ENCODE assay signal across 8 cellular contexts in the genomic region with DNA sequence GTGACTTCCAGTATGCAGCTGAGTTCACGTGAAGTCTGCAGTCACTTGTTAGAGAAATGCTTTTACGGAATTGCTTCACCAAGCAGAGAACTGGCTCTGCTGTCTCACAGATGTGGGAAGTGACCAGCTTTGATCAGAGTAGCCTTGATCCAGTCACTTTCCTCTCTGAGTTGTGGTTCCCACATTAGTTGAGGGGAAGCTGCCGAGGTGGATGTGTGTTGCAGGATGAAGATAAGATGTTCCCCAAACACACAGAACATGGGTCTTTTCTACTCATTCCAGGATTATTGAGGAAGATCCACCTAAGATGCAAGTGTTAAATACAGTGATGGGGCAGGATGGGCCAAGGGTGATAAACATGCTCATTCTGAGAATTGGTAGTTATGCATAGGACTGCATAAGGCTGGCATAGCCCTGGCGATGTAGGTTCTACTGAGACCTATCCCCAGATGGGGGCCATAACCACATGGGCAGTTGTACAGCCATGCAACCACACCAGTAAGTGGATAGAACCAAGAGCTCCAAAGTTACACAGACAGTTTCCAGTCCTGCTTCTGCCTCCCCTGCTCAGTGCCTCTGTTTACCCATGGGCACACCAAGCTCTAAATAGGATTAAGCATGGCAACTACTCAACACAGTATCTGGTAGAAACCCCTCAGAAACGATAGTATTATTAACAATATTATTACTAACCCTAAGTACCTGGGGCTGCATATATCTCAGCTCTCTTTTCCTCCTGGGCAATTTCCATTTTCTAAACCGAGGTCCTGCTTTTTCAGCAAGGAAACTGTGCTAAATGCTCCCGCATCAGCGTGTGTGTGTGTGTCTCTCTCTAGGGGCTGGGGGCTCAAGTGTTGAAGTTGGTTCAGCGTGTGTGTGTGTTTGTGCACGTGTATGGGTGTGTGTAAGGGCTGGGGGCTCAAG.
DNase-seq lines count a peak whose midpoint lies in the region; TF ChIP-seq lines count a peak whose summit lies in the region.

No MANE protein-coding gene starts in this region.

- no peak for TF ChIP-seq POLR2A in prostate gland (IDR thresholded peaks at IDR 0.05)

- intact Hi-C loops in prostate gland (cut with DNase I): loop anchor here (5.0 to 10.0 kb wide), 3 partner anchors 47 to 1645 kb away; no protein-coding TSS in a partner anchor

- H3K9me3 ChIP-seq in ES-I3 (ENCODE audit: control insufficient read depth, insufficient read depth, low read length): no peaks in the 10 kb centered on the region
- no peaks in the 10 kb centered on the region for H3K9me3 ChIP-seq in SJSA1 (replicated peaks)
- no peaks in the 10 kb centered on the region for H3K9me3 ChIP-seq in prostate gland

- 36% methylated on average over 10 of the region's 10 CpGs for WGBS in prostate gland

- H3K36me3 ChIP-seq in ES-I3 (ENCODE audit: insufficient read depth, low read length) (no peaks in the 10 kb centered on the region), SJSA1 (no peaks in the 10 kb centered on the region), prostate gland (no peaks in the 10 kb centered on the region)

- H3K9ac ChIP-seq in ES-I3 (ENCODE audit: low read depth, low read length): peak overlapping the region; percentile 89

- H3K27me3 ChIP-seq in SJSA1 (replicated peaks): no peaks in the 10 kb centered on the region
- H3K27me3 ChIP-seq in prostate gland (replicated peaks; ENCODE audit: insufficient read depth): no peaks in the 10 kb centered on the region

- peak overlapping the region; percentile 50 for H3K4me3 ChIP-seq in SJSA1
- peak overlapping the region; percentile 61 for H3K4me3 ChIP-seq in fibroblast of mammary gland (ENCODE audit: control insufficient read depth, low read depth, low read length)
- H3K4me3 ChIP-seq in prostate gland: peak overlapping the region; percentile 31 to 35

- H3K27ac ChIP-seq in SJSA1 (peak overlapping the region; percentile 25; the same call in 1 of the 2 replicates), prostate gland (peak overlapping the region; percentile 85 to 89)

- H3K4me1 ChIP-seq in ES-I3 (ENCODE audit: insufficient read depth, low read length) (peaks cover 26% of the 10 kb centered on the region), SJSA1 (replicated peaks) (peaks cover 30% of the 10 kb centered on the region), prostate gland (replicated peaks) (peaks cover 25% of the 10 kb centered on the region)

- no peak for TF ChIP-seq CTCF in fibroblast of mammary gland (conservative IDR thresholded peaks at IDR 0.05; ENCODE audit: control insufficient read depth, insufficient read depth, low read depth, low read length)
- no peak for TF ChIP-seq CTCF in prostate gland (IDR thresholded peaks at IDR 0.05)
- TF ChIP-seq CTCF in GM20000 (IDR thresholded peaks at IDR 0.05; ENCODE audit: extremely low read depth, missing control alignments): no peak

- DNase-seq in SJSA1 (ENCODE audit: low read depth in 1 of 2, low spot score in 2 of 2) (no peak), fibroblast of mammary gland (ENCODE audit: low read depth) (no peak), prostate gland (ENCODE audit: low spot score) (no peak), NCI-H69 (lab: John Stamatoyannopoulos, UW) (no peak), NCI-H2107 treated with DMSO at 0.1 percent for 48 hours (lab: John Stamatoyannopoulos, UW; ENCODE audit: unreplicated experiment) (no peak), GM20000 (ENCODE audit: low spot score) (no peak)
- DNase-seq in activated CD4-positive, alpha-beta T cell treated with anti-CD3 and anti-CD28 coated beads, Interleukin-2, amount 50 U/mL, for 1 hour: no peak
